ENCODE assay signal across 19 cellular contexts in the genomic region with DNA sequence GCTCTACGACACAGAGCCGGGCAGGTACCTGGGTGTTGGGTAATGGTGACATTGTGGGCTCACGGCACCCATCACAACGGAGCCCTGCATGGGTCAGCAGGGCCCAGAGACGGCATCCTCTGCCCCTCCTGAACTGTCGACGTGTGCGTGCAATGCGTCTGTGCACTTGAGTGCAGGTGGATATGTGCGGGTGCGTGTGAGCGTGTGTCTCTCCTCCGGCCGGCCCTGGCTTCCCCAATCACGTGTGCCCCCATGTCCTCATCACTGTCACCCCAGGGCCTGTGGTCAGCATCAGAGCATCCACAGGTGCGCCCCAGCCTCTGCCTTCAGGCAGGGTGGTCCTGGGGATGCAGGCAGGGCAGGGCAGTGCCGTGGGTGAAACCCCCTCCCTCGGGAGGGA.
"Had no signal": no experiment of that assay in that cellular context is flagged by ENCODE, and none has a peak within 500 bp of the region (broad histone marks: within the 10 kb centered on the region; RNA-seq: fewer than 3 reads in every experiment).

No MANE protein-coding gene starts in this region.

- H3K79me2 ChIP-seq: hepatocyte had no signal

- H3K36me3 ChIP-seq: heart right ventricle, left ventricle myocardium inferior, neutrophil, ovary, right atrium auricular region, right lobe of liver, suprapubic skin, thoracic aorta, tibial artery, upper lobe of right lung had no signal

- H3K27ac ChIP-seq: heart right ventricle, hepatocyte, left ventricle myocardium inferior, neutrophil, ovary, right atrium auricular region, right lobe of liver, suprapubic skin, thoracic aorta, tibial artery, upper lobe of right lung had no signal

- H3K4me2 ChIP-seq: hepatocyte, smooth muscle cell had no signal

- H3K27me3 ChIP-seq: hepatocyte, neutrophil, ovary, right atrium auricular region, right lobe of liver, suprapubic skin, tibial artery, upper lobe of right lung had no signal

- H3K9me3 ChIP-seq: heart right ventricle, left ventricle myocardium inferior, neutrophil, ovary, right atrium auricular region, right lobe of liver, suprapubic skin, thoracic aorta, tibial artery, upper lobe of right lung had no signal

- H2AFZ ChIP-seq: hepatocyte had no signal

- H3K4me3 ChIP-seq: heart right ventricle, hepatocyte, left ventricle myocardium inferior, ovary, right atrium auricular region, right lobe of liver, smooth muscle cell, suprapubic skin, thoracic aorta, tibial artery, upper lobe of right lung had no signal

- ATAC-seq: heart right ventricle; naive thymus-derived CD8-positive, alpha-beta T cell; right lobe of liver; stimulated activated naive B cell treated with anti-CD40 and anti-IgM and Interleukin-4, amounts not matched to agents 10 μg/mL and 1 μg/mL and 100 μg/mL, for 72 hours; upper lobe of right lung had no signal

- DNase-seq: heart right ventricle; islet precursor cell; left ventricle myocardium inferior; naive thymus-derived CD8-positive, alpha-beta T cell; occipital lobe; ovary; right lobe of liver; stimulated activated CD4-positive, alpha-beta T cell treated with anti-CD3 and anti-CD28 coated beads, Interleukin-1b, Interleukin-23, amount 100 ng/mL, for 48 hours; stimulated activated CD4-positive, alpha-beta T cell treated with anti-CD3 and anti-CD28 coated beads, Interleukin-4, amount 100 ng/mL, for 1 hour; stimulated activated naive B cell treated with anti-CD40 and anti-IgM and Interleukin-4, amounts not matched to agents 10 μg/mL and 1 μg/mL and 100 μg/mL, for 72 hours; tibial artery; trophoblast cell; upper lobe of right lung had no signal
